1 cellular context compared by ENCODE assay signal in the genomic region with DNA sequence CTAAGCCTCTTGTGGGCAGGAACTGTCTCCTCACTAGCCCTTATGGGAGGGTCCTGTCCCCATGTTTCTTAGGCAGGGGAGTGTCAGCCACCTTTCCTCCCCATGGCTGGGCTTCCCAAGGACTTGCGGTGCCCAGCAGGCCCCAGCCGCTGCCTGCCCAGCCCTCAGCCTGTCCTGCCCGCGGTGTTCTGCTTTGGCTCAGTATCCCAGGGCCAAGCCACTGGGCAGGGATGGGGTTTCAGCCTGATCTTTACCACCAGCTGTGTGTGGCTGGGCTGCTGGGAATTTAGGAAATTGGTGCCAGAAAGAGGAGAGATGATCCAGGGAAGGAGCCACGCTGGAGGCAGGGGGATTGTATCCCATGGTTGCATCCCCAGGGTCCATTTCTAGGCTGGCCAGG.
TF ChIP-seq lines count a peak whose summit lies in the region.

No MANE protein-coding gene starts in this region.

TF ChIP-seq in K562, 482 proteins besides CTCF, POLR2A, EP300 and RAD21:
- TF ChIP-seq, protein P1, sequence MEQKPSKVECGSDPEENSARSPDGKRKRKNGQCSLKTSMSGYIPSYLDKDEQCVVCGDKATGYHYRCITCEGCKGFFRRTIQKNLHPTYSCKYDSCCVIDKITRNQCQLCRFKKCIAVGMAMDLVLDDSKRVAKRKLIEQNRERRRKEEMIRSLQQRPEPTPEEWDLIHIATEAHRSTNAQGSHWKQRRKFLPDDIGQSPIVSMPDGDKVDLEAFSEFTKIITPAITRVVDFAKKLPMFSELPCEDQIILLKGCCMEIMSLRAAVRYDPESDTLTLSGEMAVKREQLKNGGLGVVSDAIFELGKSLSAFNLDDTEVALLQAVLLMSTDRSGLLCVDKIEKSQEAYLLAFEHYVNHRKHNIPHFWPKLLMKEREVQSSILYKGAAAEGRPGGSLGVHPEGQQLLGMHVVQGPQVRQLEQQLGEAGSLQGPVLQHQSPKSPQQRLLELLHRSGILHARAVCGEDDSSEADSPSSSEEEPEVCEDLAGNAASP (IDR thresholded peaks at IDR 0.05): no peak
- TF ChIP-seq ZNF77 (CRISPR knock-in tag; IDR thresholded peaks at IDR 0.05) (no peak), ZNF134 (CRISPR knock-in tag; conservative IDR thresholded peaks at IDR 0.05) (no peak), BRD9 (IDR thresholded peaks at IDR 0.05; ENCODE audit: low read depth, partially characterized antibody) (no peak), ZNF316 (IDR thresholded peaks at IDR 0.05) (peak; percentile 14; the same call in 1 of the 2 replicates), BCL6 (CRISPR knock-in tag; IDR thresholded peaks at IDR 0.05) (no peak), ZFPM2 (CRISPR knock-in tag; IDR thresholded peaks at IDR 0.05) (no peak)
- TF ChIP-seq, protein P2, sequence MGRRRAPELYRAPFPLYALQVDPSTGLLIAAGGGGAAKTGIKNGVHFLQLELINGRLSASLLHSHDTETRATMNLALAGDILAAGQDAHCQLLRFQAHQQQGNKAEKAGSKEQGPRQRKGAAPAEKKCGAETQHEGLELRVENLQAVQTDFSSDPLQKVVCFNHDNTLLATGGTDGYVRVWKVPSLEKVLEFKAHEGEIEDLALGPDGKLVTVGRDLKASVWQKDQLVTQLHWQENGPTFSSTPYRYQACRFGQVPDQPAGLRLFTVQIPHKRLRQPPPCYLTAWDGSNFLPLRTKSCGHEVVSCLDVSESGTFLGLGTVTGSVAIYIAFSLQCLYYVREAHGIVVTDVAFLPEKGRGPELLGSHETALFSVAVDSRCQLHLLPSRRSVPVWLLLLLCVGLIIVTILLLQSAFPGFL (CRISPR knock-in tag; IDR thresholded peaks at IDR 0.05): no peak
